Comparison of ENCODE assay signal across 17 cellular contexts in the genomic region with DNA sequence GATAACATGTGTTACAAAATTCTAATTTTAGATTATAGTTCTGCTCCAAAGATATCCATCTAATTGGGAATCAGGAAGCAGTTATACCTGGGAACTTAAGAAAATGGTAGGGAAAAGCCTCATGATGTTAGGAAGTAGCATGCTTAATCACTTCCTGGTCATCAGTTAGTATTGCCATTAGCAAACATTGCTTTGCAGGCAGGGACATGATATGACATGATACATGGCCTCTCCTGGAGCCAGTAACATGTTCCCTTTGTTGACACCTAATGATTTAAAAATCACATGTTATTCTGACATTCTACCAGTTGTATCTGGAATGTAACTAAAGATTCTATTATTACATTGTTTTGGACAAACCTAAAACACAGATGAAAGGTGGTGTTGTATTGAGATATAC.
DNase-seq lines count a peak whose midpoint lies in the region; ATAC-seq, FAIRE-seq and TF ChIP-seq lines count a peak whose summit lies in the region.
"Had no signal": no experiment of that assay in that cellular context is flagged by ENCODE, and none has a peak within 500 bp of the region (broad histone marks: within the 10 kb centered on the region; RNA-seq: fewer than 3 reads in every experiment).

No MANE protein-coding gene starts in this region.

- H3K4me2 ChIP-seq in PC-3 (ENCODE audit: low read length): peak overlapping the region; percentile 76
- H3K4me2 ChIP-seq: GM23338 had no signal

- intact Hi-C loops in PC-3 (cut with micrococcal nuclease): loop anchor here (10.0 kb wide), 2 partner anchors 389 to 729 kb away; no protein-coding TSS in a partner anchor

- BruUV-seq in PC-3 (replicated peaks; lab: Mats Ljungman, UMichigan): no TSS peak

- H3K79me2 ChIP-seq in PC-3 (ENCODE audit: low read length): no peaks in the 10 kb centered on the region

- H3K27ac ChIP-seq in PC-3 (ENCODE audit: low read length) (peak overlapping the region; percentile 96), brain microvascular endothelial cell (no peak overlapping the region)

- POLR2A ChIA-PET in PC-3 (lab: Charles Lee; ENCODE audit: unreplicated experiment): no interaction called here

- peak overlapping the region; percentile 3; the same call in 1 of the 2 replicates for H2AFZ ChIP-seq in PC-3 (ENCODE audit: low read length)
- H2AFZ ChIP-seq: GM23338 had no signal

- in situ Hi-C loops in brain microvascular endothelial cell (cut with HindIII; ENCODE audit: low pct_ligation_motif_present, low sequenced_read_pairs): no loop called here

- FAIRE-seq in bronchial epithelial cell (lab: Jason Lieb, UNC): no peak
- FAIRE-seq: GM12891, GM18507 had no signal

- peaks cover 22% of the 10 kb centered on the region for H3K4me1 ChIP-seq in PC-3 (ENCODE audit: insufficient read depth, low read length)

- no peak overlapping the region for H3K9ac ChIP-seq in PC-3 (ENCODE audit: low read length)

- H3F3A ChIP-seq in PC-3 (ENCODE audit: low read length, unreplicated experiment): peaks cover 6% of the 10 kb centered on the region

- H3K9me2 ChIP-seq in PC-3 (replicated peaks; ENCODE audit: low read length): no peaks in the 10 kb centered on the region

- ATAC-seq in PC-3 (no peak), esophagus mucosa (peak; percentile 66)
- ATAC-seq: GM23338, HCT116 had no signal

- H4K20me1 ChIP-seq in PC-3 (ENCODE audit: low read length): no peaks in the 10 kb centered on the region

- H3K27me3 ChIP-seq in PC-3 (ENCODE audit: low read length) (no peaks in the 10 kb centered on the region), bronchial epithelial cell (ENCODE audit: control insufficient read depth, insufficient read depth, low read length) (no peaks in the 10 kb centered on the region), brain microvascular endothelial cell (replicated peaks) (no peaks in the 10 kb centered on the region)

- H3K4me3 ChIP-seq in PC-3 (ENCODE audit: low read length): no peak overlapping the region
- H3K4me3 ChIP-seq in bronchial epithelial cell (ENCODE audit: low read depth, low read length): no peak overlapping the region
- H3K4me3 ChIP-seq in brain microvascular endothelial cell (ENCODE audit: low read depth, low read length): no peak overlapping the region
- H3K4me3 ChIP-seq: GM23338 had no signal

- H3K36me3 ChIP-seq in PC-3 (ENCODE audit: low read depth, low read length) (no peaks in the 10 kb centered on the region), bronchial epithelial cell (ENCODE audit: control insufficient read depth, insufficient read depth, low read length) (no peaks in the 10 kb centered on the region), brain microvascular endothelial cell (replicated peaks) (no peaks in the 10 kb centered on the region)

- H3K9me3 ChIP-seq in PC-3 (ENCODE audit: low read length): no peaks in the 10 kb centered on the region

- DNase-seq in PC-3: peak; percentile 40
- DNase-seq in bronchial epithelial cell (ENCODE audit: low read depth): peak; percentile 96
- DNase-seq in MV-4-11 (lab: John Stamatoyannopoulos, UW): no peak
- no peak for DNase-seq in NCI-H2171 (lab: John Stamatoyannopoulos, UW)
- DNase-seq in brain microvascular endothelial cell: no peak
- DNase-seq: C1 segment of cervical spinal cord; Calu3; CD4-positive, alpha-beta memory T cell; COR-L47; DMS79 treated with DMSO at 0.1 percent for 48 hours; GF-D8; H9 had no signal

- CTCF ChIA-PET in PC-3 (lab: Charles Lee): interaction anchor here (0.5 kb wide), 1 partner anchor 350 kb away, joined by 3 read pairs; no protein-coding TSS in a partner anchor

- TF ChIP-seq CTCF in PC-3 (conservative IDR thresholded peaks at IDR 0.05; ENCODE audit: low read depth, low read length) (no peak), bronchial epithelial cell (IDR thresholded peaks at IDR 0.05; ENCODE audit: insufficient read depth, low read length, severe bottlenecking) (no peak), brain microvascular endothelial cell (IDR thresholded peaks at IDR 0.05; ENCODE audit: low read depth, low read length, missing control alignments) (no peak)

Comparison
In these comparisons a context has a peak if more than half of its experiments do, and no peak if none do; other contexts are left out.
1. DNase-seq: peak in PC-3 (single experiment) and bronchial epithelial cell (single experiment); none in MV-4-11 (single experiment), NCI-H2171 (single experiment) and brain microvascular endothelial cell (single experiment).